8 cellular contexts compared by ENCODE assay signal in genomic region chr21:45478115-45478801, GRCh38.
A peak's percentile ranks its signal among the peaks of the same experiment; 100 is the strongest.
DNase-seq lines count a peak whose midpoint lies in the region; ATAC-seq and TF ChIP-seq lines count a peak whose summit lies in the region.

No MANE protein-coding gene starts in this region.

- H2AFZ ChIP-seq in OCI-LY7 (ENCODE audit: low read length) = peak overlapping the region; percentile 43; the same call in 1 of the 2 replicates

- intact Hi-C loops in OCI-LY7 (cut with micrococcal nuclease; ENCODE audit: unreplicated experiment) = no loop called here

- H3K4me1 Mint-ChIP-seq in activated T-cell treated with anti-CD3 and anti-CD28 coated beads, Interleukin-2, amount 50 U/mL, for 72 hours (ENCODE audit: low read depth) = peaks cover 27% of the 10 kb centered on the region
- peaks cover 15% of the 10 kb centered on the region for H3K4me1 Mint-ChIP-seq in nephron

- H3K27me3 Mint-ChIP-seq in activated T-cell treated with anti-CD3 and anti-CD28 coated beads, Interleukin-2, amount 50 U/mL, for 72 hours (ENCODE audit: low read depth) = no peaks in the 10 kb centered on the region
- H3K27me3 Mint-ChIP-seq in nephron (ENCODE audit: low read depth) = no peaks in the 10 kb centered on the region

- no peaks in the 10 kb centered on the region for H3K9me2 ChIP-seq in OCI-LY7 (ENCODE audit: insufficient read depth, low read length)

- H3K79me2 ChIP-seq in OCI-LY7 (ENCODE audit: insufficient read depth, low read depth, low read length) = no peaks in the 10 kb centered on the region

- peak overlapping the region; percentile 86 for H3K27ac Mint-ChIP-seq in activated T-cell treated with anti-CD3 and anti-CD28 coated beads, Interleukin-2, amount 50 U/mL, for 72 hours
- H3K27ac Mint-ChIP-seq in nephron = peak overlapping the region; percentile 44 to 79 (median 75)

- peak overlapping the region; percentile 87 to 94 for H3K4me3 Mint-ChIP-seq in activated T-cell treated with anti-CD3 and anti-CD28 coated beads, Interleukin-2, amount 50 U/mL, for 72 hours
- H3K4me3 Mint-ChIP-seq in nephron = peak overlapping the region in 2 of 3 experiments; percentile 24 to 33

- peak overlapping the region; percentile 22; the same call in 1 of the 2 replicates for H3K4me2 ChIP-seq in OCI-LY7 (ENCODE audit: low read length)

- DNase-seq in AG08395 (ENCODE audit: low spot score) (peak; percentile 66), HFF-Myc (ENCODE audit: extremely low read depth, low read depth) (no peak), OCI-LY7 (ENCODE audit: low spot score) (peak; percentile 16), fibroblast of mammary gland (ENCODE audit: low read depth) (peak; percentile 67), NCI-H2029 (lab: John Stamatoyannopoulos, UW) (no peak)
- DNase-seq in activated T-cell treated with anti-CD3 and anti-CD28 coated beads, Interleukin-2, amount 50 U/mL, for 72 hours = peak; percentile 82 to 86
- peak; percentile 76 for DNase-seq in stimulated activated naive CD4-positive, alpha-beta T cell treated with Interleukin-2 at 50 U/mL for 16 hours (lab: John Stamatoyannopoulos, UW)

- TF ChIP-seq CTCF in HFF-Myc (IDR thresholded peaks at IDR 0.05; ENCODE audit: low read depth, low read length, missing control alignments) = peak; percentile 49
- peak; percentile 68 for TF ChIP-seq CTCF in OCI-LY7 (conservative IDR thresholded peaks at IDR 0.05; ENCODE audit: low read length)
- peak; percentile 83 for TF ChIP-seq CTCF in fibroblast of mammary gland (conservative IDR thresholded peaks at IDR 0.05; ENCODE audit: control insufficient read depth, insufficient read depth, low read depth, low read length)
- TF ChIP-seq CTCF in nephron (IDR thresholded peaks at IDR 0.05; ENCODE audit: unreplicated experiment in 3 of 3) = peak; percentile 77 to 87 (median 87)

- no peak overlapping the region for H3K27ac ChIP-seq in OCI-LY7 (ENCODE audit: low read depth, low read length, poor library complexity, severe bottlenecking)

- peaks cover 5% of the 10 kb centered on the region for H3K4me1 ChIP-seq in OCI-LY7 (ENCODE audit: insufficient read depth, low read length, poor library complexity, severe bottlenecking)

- peaks cover 3% of the 10 kb centered on the region in 2 donors for H3K9me3 Mint-ChIP-seq in activated T-cell treated with anti-CD3 and anti-CD28 coated beads, Interleukin-2, amount 50 U/mL, for 72 hours
- H3K9me3 Mint-ChIP-seq in nephron = no peaks in the 10 kb centered on the region

- CTCF ChIA-PET in OCI-LY7 (lab: Charles Lee; ENCODE audit: unreplicated experiment) = no interaction called here

- no peaks in the 10 kb centered on the region for H3K9me3 ChIP-seq in OCI-LY7 (ENCODE audit: low read length)

- POLR2A ChIA-PET in OCI-LY7 (lab: Charles Lee) = no interaction called here

- peak; percentile 73 to 80 for ATAC-seq in activated T-cell treated with anti-CD3 and anti-CD28 coated beads, Interleukin-2, amount 50 U/mL, for 72 hours (replicated peaks in 1 of 2)

- no peaks in the 10 kb centered on the region for H3K36me3 ChIP-seq in OCI-LY7 (ENCODE audit: insufficient read depth, low read length)

- no TSS peak for BruUV-seq in OCI-LY7 (replicated peaks; lab: Mats Ljungman, UMichigan)

- no peaks in the 10 kb centered on the region for H4K20me1 ChIP-seq in OCI-LY7 (ENCODE audit: insufficient read depth, low read length)

- H3K4me3 ChIP-seq in HFF-Myc (replicated peaks; ENCODE audit: low read depth, low read length) (no peak overlapping the region), OCI-LY7 (ENCODE audit: low read depth, low read length, poor library complexity, severe bottlenecking) (no peak overlapping the region), fibroblast of mammary gland (ENCODE audit: control insufficient read depth, low read depth, low read length) (no peak overlapping the region)

- peaks cover 0 to 1% of the 10 kb centered on the region in 2 donors for H3K36me3 Mint-ChIP-seq in activated T-cell treated with anti-CD3 and anti-CD28 coated beads, Interleukin-2, amount 50 U/mL, for 72 hours (ENCODE audit: insufficient read depth in 2 of 2)
- peaks cover 23% of the 10 kb centered on the region for H3K36me3 Mint-ChIP-seq in nephron (ENCODE audit: low read depth)

Comparison
In these comparisons a context has a peak if more than half of its experiments do, and no peak if none do; other contexts are left out.
1. DNase-seq: peak in AG08395 (single experiment), OCI-LY7 (single experiment), activated T-cell treated with anti-CD3 and anti-CD28 coated beads, Interleukin-2, amount 50 U/mL, for 72 hours (2 of 2), fibroblast of mammary gland (single experiment) and stimulated activated naive CD4-positive, alpha-beta T cell treated with Interleukin-2 at 50 U/mL for 16 hours (single experiment); none in HFF-Myc (single experiment) and NCI-H2029 (single experiment).
2. Peak in every context shown above with its lines, with median percentiles within 50 percentile points of each other: CTCF ChIP-seq.